ENCODE assay signal across 17 cellular contexts in the genomic region with DNA sequence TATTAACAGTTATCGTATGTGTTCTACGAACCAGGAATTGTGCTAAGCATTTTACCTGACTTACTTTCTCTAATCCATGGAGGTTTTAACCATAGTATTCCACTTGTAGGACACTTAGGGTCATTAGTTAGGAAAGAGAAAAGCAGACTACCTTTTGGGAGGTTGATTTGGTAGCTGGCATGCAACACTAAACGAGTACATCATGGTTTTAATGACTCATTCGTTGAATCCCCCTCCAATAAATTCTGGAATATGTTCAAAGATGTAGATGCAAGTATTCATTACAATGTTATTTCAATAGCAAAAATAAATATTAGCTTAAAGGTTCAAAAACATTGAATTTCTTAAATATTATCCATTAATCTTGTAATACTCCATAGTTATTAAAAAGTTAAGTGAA.
A peak's percentile ranks its signal among the peaks of the same experiment; 100 is the strongest.
DNase-seq lines count a peak whose midpoint lies in the region; ATAC-seq and TF ChIP-seq lines count a peak whose summit lies in the region.
"Had no signal": no experiment of that assay in that cellular context is flagged by ENCODE, and none has a peak within 500 bp of the region (broad histone marks: within the 10 kb centered on the region; RNA-seq: fewer than 3 reads in every experiment).

No MANE protein-coding gene starts in this region.

- no peaks in the 10 kb centered on the region for H4K20me1 ChIP-seq in hepatocyte (ENCODE audit: insufficient read depth, poor library complexity, severe bottlenecking)

- H2BK12ac ChIP-seq in mesenchymal stem cell (ENCODE audit: low read length in 2 of 2) = no peak overlapping the region

- no peaks in the 10 kb centered on the region for H3K79me2 ChIP-seq in hepatocyte

- TF ChIP-seq CTCF in hepatocyte (IDR thresholded peaks at IDR 0.05; ENCODE audit: poor library complexity) = no peak

- no peak overlapping the region for H3K14ac ChIP-seq in mesenchymal stem cell (ENCODE audit: low read length in 2 of 2)

- no peak overlapping the region for H2BK5ac ChIP-seq in mesenchymal stem cell (ENCODE audit: low read depth, low read length, poor library complexity, severe bottlenecking)

- CTCF ChIA-PET in activated naive CD4-positive, alpha-beta T cell treated with anti-CD3 and anti-CD28 coated beads, Interleukin-2, amount 10 ng/mL, durations not matched to agents 7 days and 5 days (lab: Charles Lee) = interaction anchor here (0.8 kb wide), 1 partner anchor 10 kb away, joined by 3 read pairs; no protein-coding TSS in a partner anchor

- H3K9me3 Mint-ChIP-seq in activated naive CD4-positive, alpha-beta T cell treated with anti-CD3 and anti-CD28 coated beads, Interleukin-2, amount 10 ng/mL, durations not matched to agents 7 days and 5 days = no peaks in the 10 kb centered on the region

- H3K9me3 ChIP-seq in mesenchymal stem cell (ENCODE audit: control insufficient read depth, low read length) = no peaks in the 10 kb centered on the region
- H3K9me3 ChIP-seq in hepatocyte (ENCODE audit: low read depth) = no peaks in the 10 kb centered on the region
- H3K9me3 ChIP-seq: A549 had no signal

- H3K4me3 ChIP-seq in mesenchymal stem cell (ENCODE audit: insufficient read depth in 1 of 2, low read depth in 1 of 2, low read length in 2 of 2) (no peak overlapping the region), hepatocyte (no peak overlapping the region)
- H3K4me3 ChIP-seq: A549, K562 had no signal

- ATAC-seq in HG02870 (IDR thresholded peaks at IDR 0.05; ENCODE audit: unreplicated experiment) (no peak), GM19397 (IDR thresholded peaks at IDR 0.05; ENCODE audit: unreplicated experiment) (no peak)
- ATAC-seq: A549, K562 had no signal

- peaks cover 1% of the 10 kb centered on the region for H3K79me1 ChIP-seq in mesenchymal stem cell (replicated peaks; ENCODE audit: low read length, poor library complexity, severe bottlenecking)

- DNase-seq in EH (ENCODE audit: low read depth) (peak; percentile 13), M059J (ENCODE audit: low read depth) (peak; percentile 71), astrocyte of the hippocampus (ENCODE audit: low read depth, low spot score) (peak; percentile 42), mesenchymal stem cell (no peak), hepatocyte (ENCODE audit: low spot score) (no peak)
- DNase-seq in activated naive CD4-positive, alpha-beta T cell treated with anti-CD3 and anti-CD28 coated beads, Interleukin-2, amount 10 ng/mL, durations not matched to agents 7 days and 5 days = no peak
- DNase-seq: C1 segment of cervical spinal cord, DND-41, H7, NCI-H146, NCI-H510A, RPMI8226, SIG-M5 had no signal

- H2AK5ac ChIP-seq in mesenchymal stem cell (ENCODE audit: low read length, severe bottlenecking) = no peak overlapping the region

- no peak overlapping the region for H3K4me2 ChIP-seq in mesenchymal stem cell (ENCODE audit: low read length, poor library complexity, severe bottlenecking)
- no peak overlapping the region for H3K4me2 ChIP-seq in hepatocyte
- H3K4me2 ChIP-seq: A549 had no signal

- WGBS in mesenchymal stem cell = 100% methylated on average over 2 of the region's 4 CpGs
- WGBS in hepatocyte (ENCODE audit: low lambda C conversion rate, missing lambda C conversion rate) = 74% methylated on average over 4 of the region's 4 CpGs

- H2BK15ac ChIP-seq in mesenchymal stem cell (ENCODE audit: low read depth, poor library complexity, severe bottlenecking) = no peak overlapping the region

- H2AFZ ChIP-seq in mesenchymal stem cell (ENCODE audit: low read depth, low read length) (no peak overlapping the region), hepatocyte (no peak overlapping the region)

- H3K23ac ChIP-seq in mesenchymal stem cell (ENCODE audit: low read length in 2 of 2) = no peak overlapping the region

- no peak overlapping the region for H3K4ac ChIP-seq in mesenchymal stem cell (ENCODE audit: low read depth in 1 of 2, low read length in 2 of 2)

- H3K27me3 ChIP-seq in mesenchymal stem cell (ENCODE audit: control insufficient read depth in 1 of 2, insufficient read depth in 1 of 2, low read length in 2 of 2) = no peaks in the 10 kb centered on the region
- H3K27me3 ChIP-seq in hepatocyte = no peaks in the 10 kb centered on the region

- no peak overlapping the region for H3K27ac Mint-ChIP-seq in activated naive CD4-positive, alpha-beta T cell treated with anti-CD3 and anti-CD28 coated beads, Interleukin-2, amount 10 ng/mL, durations not matched to agents 7 days and 5 days

- H3K4me1 ChIP-seq in mesenchymal stem cell (ENCODE audit: control insufficient read depth, insufficient read depth, low read depth, low read length) = peaks cover 2% of the 10 kb centered on the region
- peaks cover 6% of the 10 kb centered on the region for H3K4me1 ChIP-seq in hepatocyte (ENCODE audit: insufficient read depth)
- H3K4me1 ChIP-seq: A549 had no signal

- H3K27me3 Mint-ChIP-seq in activated naive CD4-positive, alpha-beta T cell treated with anti-CD3 and anti-CD28 coated beads, Interleukin-2, amount 10 ng/mL, durations not matched to agents 7 days and 5 days = no peaks in the 10 kb centered on the region

- H3K4me1 Mint-ChIP-seq in activated naive CD4-positive, alpha-beta T cell treated with anti-CD3 and anti-CD28 coated beads, Interleukin-2, amount 10 ng/mL, durations not matched to agents 7 days and 5 days = no peaks in the 10 kb centered on the region

- peak overlapping the region; percentile 75 for H3K9ac ChIP-seq in mesenchymal stem cell (ENCODE audit: low read length)

- H3K27ac ChIP-seq in mesenchymal stem cell (ENCODE audit: low read length, poor library complexity, severe bottlenecking) (no peak overlapping the region), hepatocyte (no peak overlapping the region)
- H3K27ac ChIP-seq: A549 had no signal

- no peak overlapping the region for H3K18ac ChIP-seq in mesenchymal stem cell (ENCODE audit: low read depth in 1 of 2, low read length in 2 of 2)

- no peaks in the 10 kb centered on the region for H3K36me3 Mint-ChIP-seq in activated naive CD4-positive, alpha-beta T cell treated with anti-CD3 and anti-CD28 coated beads, Interleukin-2, amount 10 ng/mL, durations not matched to agents 7 days and 5 days

- no peak overlapping the region for H3K4me3 Mint-ChIP-seq in activated naive CD4-positive, alpha-beta T cell treated with anti-CD3 and anti-CD28 coated beads, Interleukin-2, amount 10 ng/mL, durations not matched to agents 7 days and 5 days

- no peak overlapping the region for H4K91ac ChIP-seq in mesenchymal stem cell (ENCODE audit: low read length)

- H3K36me3 ChIP-seq in mesenchymal stem cell (ENCODE audit: control insufficient read depth in 1 of 2, insufficient read depth in 2 of 2, low read depth in 1 of 2, low read length in 2 of 2) (no peaks in the 10 kb centered on the region), hepatocyte (replicated peaks; ENCODE audit: insufficient read depth, low read depth) (no peaks in the 10 kb centered on the region)

- peaks cover 5% of the 10 kb centered on the region for H3K9me2 ChIP-seq in hepatocyte (replicated peaks; ENCODE audit: insufficient read depth)

- H4K8ac ChIP-seq in mesenchymal stem cell (ENCODE audit: low read length) = no peak overlapping the region

- no peak overlapping the region for H2BK120ac ChIP-seq in mesenchymal stem cell (ENCODE audit: low read depth, low read length)

Comparison
In these comparisons a context has a peak if more than half of its experiments do, and no peak if none do; other contexts are left out.
1. DNase-seq: peak in EH (single experiment), M059J (single experiment) and astrocyte of the hippocampus (single experiment); none in mesenchymal stem cell (single experiment), activated naive CD4-positive, alpha-beta T cell treated with anti-CD3 and anti-CD28 coated beads, Interleukin-2, amount 10 ng/mL, durations not matched to agents 7 days and 5 days (single experiment) and hepatocyte (single experiment).